In genomic region chr16:89090182-89090630, GRCh38 we compare ENCODE assay signal across 24 cellular contexts. TPM values are rescaled to one million over a fixed set of nuclear protein-coding genes. Genes with fewer than 3 reads are reported as not detected.
DNase-seq lines count a peak whose midpoint lies in the region; ATAC-seq lines count a peak whose summit lies in the region.
"Had no signal": no experiment of that assay in that cellular context is flagged by ENCODE, and none has a peak within 500 bp of the region (broad histone marks: within the 10 kb centered on the region; RNA-seq: fewer than 3 reads in every experiment).

No MANE protein-coding gene starts in this region.

- H3K4me2 ChIP-seq in neuronal stem cell (ENCODE audit: insufficient read depth, low read length, poor library complexity, severe bottlenecking): no peak overlapping the region

- peak overlapping the region; percentile 7 for H2AK5ac ChIP-seq in neuronal stem cell (ENCODE audit: low read depth, low read length)

- H3K27me3 ChIP-seq in neuronal stem cell (ENCODE audit: control insufficient read depth in 3 of 3, insufficient read depth in 3 of 3, low read depth in 1 of 3, low read length in 3 of 3): peaks cover 0 to 59% (median 11%) of the 10 kb centered on the region in 3 experiments
- H3K27me3 ChIP-seq: thyroid gland had no signal

- peak overlapping the region; percentile 65 for H2BK15ac ChIP-seq in neuronal stem cell (ENCODE audit: low read length)

- H3K4me1 ChIP-seq in neuronal stem cell (ENCODE audit: control insufficient read depth in 2 of 2, insufficient read depth in 1 of 2, low read depth in 1 of 2, low read length in 2 of 2): peaks cover 8 to 9% of the 10 kb centered on the region in 2 donors

- H2AFZ ChIP-seq in neuronal stem cell (ENCODE audit: low read length): no peak overlapping the region

- no peak overlapping the region for H4K91ac ChIP-seq in neuronal stem cell (ENCODE audit: low read depth, low read length, poor library complexity)

- H3K14ac ChIP-seq in neuronal stem cell (ENCODE audit: low read length): no peak overlapping the region

- H3K27ac ChIP-seq in neuronal stem cell (replicated peaks; ENCODE audit: low read length): no peak overlapping the region
- H3K27ac ChIP-seq: cardiac muscle cell, neutrophil, thyroid gland had no signal

- no peak overlapping the region for H3K4me3 ChIP-seq in neuronal stem cell (ENCODE audit: low read length in 2 of 2)
- H3K4me3 ChIP-seq: cardiac muscle cell, MG63, thyroid gland had no signal

- H3K36me3 ChIP-seq in neuronal stem cell (replicated peaks in 1 of 2; ENCODE audit: control insufficient read depth in 2 of 2, insufficient read depth in 2 of 2, low read length in 2 of 2): no peaks in the 10 kb centered on the region
- H3K36me3 ChIP-seq: cardiac muscle cell, MG63, neutrophil, thyroid gland had no signal

- peaks cover 0 to 2% of the 10 kb centered on the region in 2 donors for H3K9me3 ChIP-seq in neuronal stem cell (replicated peaks in 1 of 2; ENCODE audit: control insufficient read depth in 2 of 2, insufficient read depth in 1 of 2, low read depth in 1 of 2, low read length in 2 of 2)
- H3K9me3 ChIP-seq: MG63, neutrophil, thyroid gland had no signal

- no peak overlapping the region for H2BK120ac ChIP-seq in neuronal stem cell (ENCODE audit: low read depth, low read length)

- H3K23ac ChIP-seq in neuronal stem cell (ENCODE audit: low read depth, low read length, poor library complexity): no peak overlapping the region

- H3K9ac ChIP-seq in neuronal stem cell (ENCODE audit: low read depth, low read length, poor library complexity): no peak overlapping the region

- no peak overlapping the region for H4K8ac ChIP-seq in neuronal stem cell (ENCODE audit: low read depth, low read length)

- no CpG with 5 or more reads among the region's 16 CpGs for WGBS in neuronal stem cell (ENCODE audit: extremely low coverage in 2 of 2, insufficient read length in 2 of 2, insufficient replicate concordance in 1 of 2), 2 donors

- peak; percentile 25 to 74 for DNase-seq in NCI-H2081 (lab: John Stamatoyannopoulos, UW)
- DNase-seq in NCI-H2081 treated with DMSO at 0.1 percent for 48 hours (lab: John Stamatoyannopoulos, UW): no peak
- DNase-seq in NCI-H128 (lab: John Stamatoyannopoulos, UW; ENCODE audit: unreplicated experiment): peak; percentile 63
- DNase-seq in RPMI8226: peak; percentile 56
- no peak for DNase-seq in neuronal stem cell (ENCODE audit: low spot score)
- DNase-seq: 8988T; activated CD4-positive, alpha-beta T cell treated with anti-CD3 and anti-CD28 coated beads for 48 hours; anterior cingulate cortex; CD8-positive, alpha-beta T cell; EL; GOT3; head of caudate nucleus; MG63; NCI-H187; NCI-H524 treated with DMSO at 0.1 percent for 48 hours; small intestine; stimulated activated naive CD4-positive, alpha-beta T cell treated with Interleukin-2 at 50 U/mL for 16 hours had no signal

- H3K79me1 ChIP-seq in neuronal stem cell (ENCODE audit: low read depth, low read length): no peaks in the 10 kb centered on the region

- H2BK12ac ChIP-seq in neuronal stem cell (ENCODE audit: low read length): no peak overlapping the region

- H3K18ac ChIP-seq in neuronal stem cell (ENCODE audit: low read length): no peak overlapping the region

- ATAC-seq in GM21360 (IDR thresholded peaks at IDR 0.05; ENCODE audit: unreplicated experiment) (no peak), GM18861 (IDR thresholded peaks at IDR 0.05; ENCODE audit: unreplicated experiment) (no peak), HG03025 (IDR thresholded peaks at IDR 0.05; ENCODE audit: low FRiP score, unreplicated experiment) (no peak)
- ATAC-seq: CD8-positive, alpha-beta T cell; Right ventricle myocardium inferior had no signal

- no peak overlapping the region for H3K4ac ChIP-seq in neuronal stem cell (ENCODE audit: low read length)

- no peak overlapping the region for H2BK5ac ChIP-seq in neuronal stem cell (ENCODE audit: low read length)

RNA-seq across cellular contexts. Expression of gene ACSF3, which starts 3.4 kb away (rescaled TPM):
- polyA plus RNA-seq in neuronal stem cell (2013, experiment 1 of 2): 8.9 TPM
- 9.7 TPM for polyA plus RNA-seq in neuronal stem cell (2013, experiment 2 of 2)

Comparison
In these comparisons a context has a peak if more than half of its experiments do, and no peak if none do; other contexts are left out.
1. DNase-seq: peak in NCI-H2081 (2 of 2), NCI-H128 (single experiment) and RPMI8226 (single experiment); none in NCI-H2081 treated with DMSO at 0.1 percent for 48 hours (single experiment) and neuronal stem cell (single experiment).